2 cellular contexts compared by ENCODE assay signal in the genomic region with DNA sequence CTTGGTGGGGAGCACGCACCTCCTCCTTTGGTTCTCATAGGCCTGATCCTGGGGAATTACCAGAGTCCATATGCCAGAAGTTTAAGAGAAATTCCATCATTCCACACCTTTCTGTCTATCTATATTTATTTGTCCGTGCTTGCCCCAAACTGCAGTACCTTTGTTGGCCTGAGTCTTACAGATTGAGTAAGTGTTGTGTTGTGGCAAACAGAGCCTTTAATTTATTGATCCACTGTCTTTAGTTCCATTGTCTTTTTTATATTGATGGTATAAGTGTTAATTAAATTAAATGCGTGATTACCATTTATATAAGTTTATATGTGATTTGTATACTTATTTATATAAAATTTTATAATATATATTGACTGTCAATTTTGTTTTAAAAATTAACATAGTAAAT.
TF ChIP-seq lines count a peak whose summit lies in the region.

No MANE protein-coding gene starts in this region.

TF ChIP-seq in HCT116, 20 proteins besides CTCF, POLR2A, EP300 and RAD21 (continued from another document):
- TF ChIP-seq, protein P1, sequence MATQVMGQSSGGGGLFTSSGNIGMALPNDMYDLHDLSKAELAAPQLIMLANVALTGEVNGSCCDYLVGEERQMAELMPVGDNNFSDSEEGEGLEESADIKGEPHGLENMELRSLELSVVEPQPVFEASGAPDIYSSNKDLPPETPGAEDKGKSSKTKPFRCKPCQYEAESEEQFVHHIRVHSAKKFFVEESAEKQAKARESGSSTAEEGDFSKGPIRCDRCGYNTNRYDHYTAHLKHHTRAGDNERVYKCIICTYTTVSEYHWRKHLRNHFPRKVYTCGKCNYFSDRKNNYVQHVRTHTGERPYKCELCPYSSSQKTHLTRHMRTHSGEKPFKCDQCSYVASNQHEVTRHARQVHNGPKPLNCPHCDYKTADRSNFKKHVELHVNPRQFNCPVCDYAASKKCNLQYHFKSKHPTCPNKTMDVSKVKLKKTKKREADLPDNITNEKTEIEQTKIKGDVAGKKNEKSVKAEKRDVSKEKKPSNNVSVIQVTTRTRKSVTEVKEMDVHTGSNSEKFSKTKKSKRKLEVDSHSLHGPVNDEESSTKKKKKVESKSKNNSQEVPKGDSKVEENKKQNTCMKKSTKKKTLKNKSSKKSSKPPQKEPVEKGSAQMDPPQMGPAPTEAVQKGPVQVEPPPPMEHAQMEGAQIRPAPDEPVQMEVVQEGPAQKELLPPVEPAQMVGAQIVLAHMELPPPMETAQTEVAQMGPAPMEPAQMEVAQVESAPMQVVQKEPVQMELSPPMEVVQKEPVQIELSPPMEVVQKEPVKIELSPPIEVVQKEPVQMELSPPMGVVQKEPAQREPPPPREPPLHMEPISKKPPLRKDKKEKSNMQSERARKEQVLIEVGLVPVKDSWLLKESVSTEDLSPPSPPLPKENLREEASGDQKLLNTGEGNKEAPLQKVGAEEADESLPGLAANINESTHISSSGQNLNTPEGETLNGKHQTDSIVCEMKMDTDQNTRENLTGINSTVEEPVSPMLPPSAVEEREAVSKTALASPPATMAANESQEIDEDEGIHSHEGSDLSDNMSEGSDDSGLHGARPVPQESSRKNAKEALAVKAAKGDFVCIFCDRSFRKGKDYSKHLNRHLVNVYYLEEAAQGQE (IDR thresholded peaks at IDR 0.05; ENCODE audit: low read depth): no peak
- TF ChIP-seq SP1 (IDR thresholded peaks at IDR 0.05; ENCODE audit: low read depth) (no peak), EZH2phosphoT487 (IDR thresholded peaks at IDR 0.05; ENCODE audit: borderline replicate concordance) (no peak), FOSL1 (IDR thresholded peaks at IDR 0.05; ENCODE audit: low read depth) (no peak), JUND (IDR thresholded peaks at IDR 0.05) (no peak)
TF ChIP-seq in HCT116: peak in this region for 0.

TF ChIP-seq in liver, 16 proteins besides CTCF, POLR2A, EP300 and RAD21 (continued from another document):
- TF ChIP-seq, protein P1 (IDR thresholded peaks at IDR 0.05): no peak
- no peak for TF ChIP-seq YY1 (IDR thresholded peaks at IDR 0.05)
